In genomic region chr11:48107188-48107704, GRCh38 we compare ENCODE assay signal across 9 cellular contexts.
DNase-seq lines count a peak whose midpoint lies in the region; ATAC-seq and TF ChIP-seq lines count a peak whose summit lies in the region.
"Had no signal": no experiment of that assay in that cellular context is flagged by ENCODE, and none has a peak within 500 bp of the region (broad histone marks: within the 10 kb centered on the region; RNA-seq: fewer than 3 reads in every experiment).

No MANE protein-coding gene starts in this region.

- no peak for TF ChIP-seq POLR2A in transverse colon (IDR thresholded peaks at IDR 0.05)

- peaks cover 55% of the 10 kb centered on the region for H3K79me2 ChIP-seq in PC-9 (ENCODE audit: low read depth)

- no peak overlapping the region for H2AFZ ChIP-seq in PC-9

- H3K36me3 ChIP-seq in PC-9 (ENCODE audit: low read depth) (no peaks in the 10 kb centered on the region), transverse colon (no peaks in the 10 kb centered on the region)

- H3K4me1 ChIP-seq in PC-9 (replicated peaks; ENCODE audit: insufficient read depth) (peaks cover 41% of the 10 kb centered on the region), transverse colon (peaks cover 13 to 60% (median 38%) of the 10 kb centered on the region in 4 donors)

- TF ChIP-seq CTCF in PC-9 (conservative IDR thresholded peaks at IDR 0.05) (no peak), epithelial cell of esophagus (IDR thresholded peaks at IDR 0.05; ENCODE audit: insufficient read depth, low read depth, low read length, missing control alignments) (no peak), transverse colon (IDR thresholded peaks at IDR 0.05) (no peak)

- peak overlapping the region; percentile 14 for H3K4me2 ChIP-seq in PC-9

- peak overlapping the region; percentile 43 for H3K27ac ChIP-seq in PC-9
- H3K27ac ChIP-seq in transverse colon: no peak overlapping the region
- H3K27ac ChIP-seq: C4-2B had no signal

- no peaks in the 10 kb centered on the region for H3K9me3 ChIP-seq in PC-9 (ENCODE audit: insufficient read depth, low read depth)
- no peaks in the 10 kb centered on the region for H3K9me3 ChIP-seq in transverse colon

- POLR2A ChIA-PET in PC-9 (lab: Charles Lee; ENCODE audit: unreplicated experiment): interaction anchor here (0.6 to 0.7 kb wide), 2 partner anchors 102 to 130 kb away, joined by 5 to 8 read pairs; no protein-coding TSS in a partner anchor

- ATAC-seq in HG02938 (IDR thresholded peaks at IDR 0.05; ENCODE audit: unreplicated experiment): peak; percentile 67

- H3K4me3 ChIP-seq in PC-9 (no peak overlapping the region), epithelial cell of esophagus (ENCODE audit: low read length) (no peak overlapping the region), transverse colon (no peak overlapping the region)

- TF ChIP-seq EP300 in transverse colon (IDR thresholded peaks at IDR 0.05; ENCODE audit: low read depth): no peak

- in situ Hi-C loops in transverse colon (cut with MboI; ENCODE audit: low pct_ligation_motif_present in 1 of 4, low pct_unique_long_range_greater_than_20kb in 1 of 4, low sequenced_read_pairs in 3 of 4): loop anchor here in 2 of 4 donors (10.0 kb wide), 1 partner anchor 162 kb away; no protein-coding TSS in a partner anchor

- H3F3A ChIP-seq in PC-9 (ENCODE audit: insufficient read depth, low read depth): peaks cover 32% of the 10 kb centered on the region; the same call in 1 of the 2 replicates

- DNase-seq in activated T-cell treated with anti-CD3 and anti-CD28 coated beads for 48 hours (ENCODE audit: low read depth): peak; percentile 44
- DNase-seq in activated T-cell treated with anti-CD3 and anti-CD28 coated beads, Interleukin-2, amount 50 U/mL, for 1 hour: no peak
- peak; percentile 26 to 73 for DNase-seq in PC-9
- DNase-seq in epithelial cell of esophagus (ENCODE audit: low read depth): peak; percentile 31
- peak; percentile 57 for DNase-seq in transverse colon
- no peak for DNase-seq in AML-193 (lab: John Stamatoyannopoulos, UW)
- DNase-seq in NCI-H748 (lab: John Stamatoyannopoulos, UW; ENCODE audit: unreplicated experiment): no peak

- H4K20me1 ChIP-seq in PC-9 (ENCODE audit: insufficient read depth): no peaks in the 10 kb centered on the region

- 60 to 64% methylated on average over 1 to 7 of the region's 7 CpGs for WGBS in transverse colon (ENCODE audit: low coverage in 1 of 2), 2 donors

- CTCF ChIA-PET in PC-9 (lab: Charles Lee): interaction anchor here (1.0 to 1.4 kb wide), 3 partner anchors 42 to 172 kb away, joined by 6 to 16 read pairs (median 13); no protein-coding TSS in a partner anchor

- no TSS peak for BruUV-seq in PC-9 (replicated peaks; lab: Mats Ljungman, UMichigan)

- no peaks in the 10 kb centered on the region for H3K9me2 ChIP-seq in PC-9 (ENCODE audit: insufficient read depth)

- H3K27me3 ChIP-seq in PC-9 (ENCODE audit: insufficient read depth, low read depth): no peaks in the 10 kb centered on the region
- no peaks in the 10 kb centered on the region for H3K27me3 ChIP-seq in transverse colon

- intact Hi-C loops in PC-9 (cut with micrococcal nuclease; ENCODE audit: unreplicated experiment) (no loop called here), transverse colon (cut with DNase I; ENCODE audit: low total_unique reads) (loop anchor here (5.0 kb wide), 1 partner anchor 170 kb away; no protein-coding TSS in a partner anchor)

Comparison
In these comparisons a context has a peak if more than half of its experiments do, and no peak if none do; other contexts are left out.
1. DNase-seq: peak in activated T-cell treated with anti-CD3 and anti-CD28 coated beads for 48 hours (single experiment), PC-9 (2 of 2), epithelial cell of esophagus (single experiment) and transverse colon (single experiment); none in activated T-cell treated with anti-CD3 and anti-CD28 coated beads, Interleukin-2, amount 50 U/mL, for 1 hour (single experiment), AML-193 (0 of 2) and NCI-H748 (single experiment).